Comparison of ENCODE assay signal across 8 cellular contexts in the genomic region with DNA sequence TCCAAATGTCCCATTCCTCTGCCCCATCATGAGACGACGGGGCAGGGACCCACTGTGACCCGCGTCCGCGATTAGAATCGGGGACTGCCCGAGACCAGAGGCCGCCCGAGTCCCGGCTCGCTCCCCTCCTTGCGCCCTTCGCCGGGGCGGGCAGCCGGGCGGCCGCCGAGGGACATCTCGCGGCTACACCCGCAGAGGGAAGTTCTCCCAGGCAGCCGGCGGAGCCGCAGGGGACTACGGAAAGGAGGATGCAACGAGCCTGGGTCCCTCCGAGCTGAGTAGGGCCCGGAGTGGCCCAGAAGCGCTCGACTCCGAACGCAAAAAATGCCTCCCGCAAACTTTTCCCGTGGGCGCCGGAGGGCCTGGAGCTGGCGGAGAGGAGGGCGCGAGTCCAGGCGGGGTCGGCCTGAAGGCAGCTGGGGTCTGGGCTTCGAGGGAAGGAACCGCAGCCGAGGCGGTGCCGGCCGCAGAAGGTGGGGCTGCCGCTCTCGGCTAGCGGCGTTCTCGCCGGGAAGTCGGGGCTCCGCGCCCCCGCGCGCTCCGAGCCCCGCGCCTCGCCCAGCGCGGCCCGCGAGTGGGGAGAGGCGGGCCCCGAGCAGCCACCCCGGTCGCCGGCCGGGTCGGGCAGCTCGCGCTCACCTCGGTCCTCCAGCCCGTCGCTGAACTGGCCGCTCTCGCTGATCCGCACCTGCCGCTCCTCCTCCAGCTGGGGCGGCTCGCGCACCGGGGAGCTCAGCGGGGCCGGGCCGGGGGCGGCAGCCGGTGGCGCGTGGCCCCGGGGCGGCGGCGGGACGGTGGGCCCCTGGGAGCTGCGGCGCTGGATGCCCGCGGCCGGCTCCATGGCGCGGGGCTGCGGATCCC. TPM values are rescaled to one million over a fixed set of nuclear protein-coding genes. Genes with fewer than 3 reads are reported as not detected.
DNase-seq lines count a peak whose midpoint lies in the region; ATAC-seq and TF ChIP-seq lines count a peak whose summit lies in the region.

No MANE protein-coding gene starts in this region.

- no peaks in the 10 kb centered on the region for H3K79me2 ChIP-seq in SK-N-SH (ENCODE audit: insufficient read depth)

- no peak overlapping the region for H3K9ac ChIP-seq in SK-N-SH

- 0% methylated on average over 1 of the region's 109 CpGs for WGBS in SK-N-SH (ENCODE audit: low lambda C conversion rate)

- H2AFZ ChIP-seq in SK-N-SH (ENCODE audit: low read depth), result no peak overlapping the region

- no peaks in the 10 kb centered on the region for H3K36me3 Mint-ChIP-seq in nephron progenitor cell (ENCODE audit: low read depth)

- CTCF ChIA-PET in SK-N-SH (lab: Yijun Ruan, JAX), result interaction anchor here (0.7 kb wide), 1 partner anchor 833 kb away, joined by 4 read pairs; no protein-coding TSS in a partner anchor

- no peak overlapping the region for H3K27ac Mint-ChIP-seq in nephron progenitor cell

- H3K4me2 ChIP-seq in SK-N-SH, result no peak overlapping the region; the same call in 1 of the 2 replicates

- H3K27me3 Mint-ChIP-seq in nephron progenitor cell (ENCODE audit: low read depth, poor library complexity), result peaks cover 90% of the 10 kb centered on the region

- H3K27me3 ChIP-seq in GM06990 (replicated peaks; ENCODE audit: control insufficient read depth, insufficient read depth, low read length), result peaks cover 4% of the 10 kb centered on the region
- H3K27me3 ChIP-seq in SK-N-SH (ENCODE audit: insufficient read depth), result peaks cover 28% of the 10 kb centered on the region; the same call in 1 of the 2 replicates

- no peaks in the 10 kb centered on the region for H4K20me1 ChIP-seq in SK-N-SH (ENCODE audit: insufficient read depth)

- no peaks in the 10 kb centered on the region for H3K9me3 ChIP-seq in SK-N-SH

- TF ChIP-seq RAD21 in SK-N-SH (IDR thresholded peaks at IDR 0.05; ENCODE audit: low read length), result no peak

- DNase-seq in GM06990 (ENCODE audit: extremely low read depth, insufficient read length), result no peak
- peak; percentile 79 for DNase-seq in SK-N-SH
- DNase-seq in epithelial cell of esophagus (ENCODE audit: low read depth), result no peak
- peak; percentile 55 for DNase-seq in nephron progenitor cell
- no peak for DNase-seq in globus pallidus (ENCODE audit: low spot score)
- DNase-seq in NCI-H187 (lab: John Stamatoyannopoulos, UW), result no peak

- TF ChIP-seq CTCF in GM06990 (IDR thresholded peaks at IDR 0.05; ENCODE audit: insufficient read depth, low read length, poor library complexity, severe bottlenecking), result no peak
- TF ChIP-seq CTCF in SK-N-SH (IDR thresholded peaks at IDR 0.05), result no peak
- no peak for TF ChIP-seq CTCF in epithelial cell of esophagus (IDR thresholded peaks at IDR 0.05; ENCODE audit: insufficient read depth, low read depth, low read length, missing control alignments)
- no peak for TF ChIP-seq CTCF in nephron progenitor cell (IDR thresholded peaks at IDR 0.05)

- ATAC-seq in GM21619 (IDR thresholded peaks at IDR 0.05; ENCODE audit: unreplicated experiment), result peak; percentile 42
- ATAC-seq in GM21447 (IDR thresholded peaks at IDR 0.05; ENCODE audit: unreplicated experiment), result no peak

- no peaks in the 10 kb centered on the region for H3F3A ChIP-seq in SK-N-SH (replicated peaks; ENCODE audit: insufficient read depth)

- H3K27ac ChIP-seq in SK-N-SH (ENCODE audit: low read depth in 2 of 2, low read length in 1 of 2), result no peak overlapping the region

- no peaks in the 10 kb centered on the region for H3K9me2 ChIP-seq in SK-N-SH

- H3K4me3 ChIP-seq in GM06990 (replicated peaks; ENCODE audit: low read depth, low read length), result peak overlapping the region; percentile 15
- peak overlapping the region in 1 of 2 experiments; percentile 43; a peak in 2 of 4 replicates for H3K4me3 ChIP-seq in SK-N-SH (ENCODE audit: low read depth in 2 of 2, low read length in 1 of 2)
- peak overlapping the region; percentile 16 for H3K4me3 ChIP-seq in epithelial cell of esophagus (ENCODE audit: low read length)

- no peaks in the 10 kb centered on the region for H3K9me3 Mint-ChIP-seq in nephron progenitor cell

- H3K4me1 ChIP-seq in SK-N-SH (ENCODE audit: control insufficient read depth in 1 of 2, insufficient read depth in 2 of 2, low read depth in 1 of 2, low read length in 1 of 2), result peaks cover 0 to 5% of the 10 kb centered on the region in 2 experiments; a peak in 1 of 4 replicates

- no peak for TF ChIP-seq EP300 in SK-N-SH (IDR thresholded peaks at IDR 0.05; ENCODE audit: borderline replicate concordance in 1 of 2, low read depth in 1 of 2, low read length in 1 of 2)

- H3K4me3 Mint-ChIP-seq in nephron progenitor cell, result peak overlapping the region; percentile 81

- H3K36me3 ChIP-seq in GM06990 (ENCODE audit: control insufficient read depth, insufficient read depth, low read length) (no peaks in the 10 kb centered on the region), SK-N-SH (replicated peaks in 1 of 2; ENCODE audit: control insufficient read depth in 1 of 2, insufficient read depth in 2 of 2, low read length in 1 of 2) (no peaks in the 10 kb centered on the region)

- POLR2A ChIA-PET in SK-N-SH (lab: Yijun Ruan, JAX), result no interaction called here

- peaks cover 17% of the 10 kb centered on the region for H3K4me1 Mint-ChIP-seq in nephron progenitor cell

TF ChIP-seq in SK-N-SH, 30 proteins besides CTCF, POLR2A, EP300 and RAD21 (continues in another document):
- no peak for TF ChIP-seq ELF1 (IDR thresholded peaks at IDR 0.05)
- no peak for TF ChIP-seq GATA2 (CRISPR knock-in tag; IDR thresholded peaks at IDR 0.05)
- no peak for TF ChIP-seq EZH2phosphoT487 (IDR thresholded peaks at IDR 0.05; ENCODE audit: borderline replicate concordance, low read depth)
- TF ChIP-seq, protein P1, sequence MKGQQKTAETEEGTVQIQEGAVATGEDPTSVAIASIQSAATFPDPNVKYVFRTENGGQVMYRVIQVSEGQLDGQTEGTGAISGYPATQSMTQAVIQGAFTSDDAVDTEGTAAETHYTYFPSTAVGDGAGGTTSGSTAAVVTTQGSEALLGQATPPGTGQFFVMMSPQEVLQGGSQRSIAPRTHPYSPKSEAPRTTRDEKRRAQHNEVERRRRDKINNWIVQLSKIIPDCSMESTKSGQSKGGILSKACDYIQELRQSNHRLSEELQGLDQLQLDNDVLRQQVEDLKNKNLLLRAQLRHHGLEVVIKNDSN (IDR thresholded peaks at IDR 0.05; ENCODE audit: borderline replicate concordance, low read depth), result no peak
- TF ChIP-seq CHD2 (IDR thresholded peaks at IDR 0.05; ENCODE audit: low read length, partially characterized antibody), result no peak
- TF ChIP-seq SIN3A (IDR thresholded peaks at IDR 0.05; ENCODE audit: borderline replicate concordance, low read depth, low read length), result no peak
- no peak for TF ChIP-seq FOSL2 (IDR thresholded peaks at IDR 0.05; ENCODE audit: borderline replicate concordance, low read depth)
- no peak for TF ChIP-seq RXRA (IDR thresholded peaks at IDR 0.05; ENCODE audit: borderline replicate concordance, low read depth)
- no peak for TF ChIP-seq RFX5 (IDR thresholded peaks at IDR 0.05; ENCODE audit: low read length)
- no peak for TF ChIP-seq NFIC (IDR thresholded peaks at IDR 0.05; ENCODE audit: borderline replicate concordance)
- TF ChIP-seq, protein P2, sequence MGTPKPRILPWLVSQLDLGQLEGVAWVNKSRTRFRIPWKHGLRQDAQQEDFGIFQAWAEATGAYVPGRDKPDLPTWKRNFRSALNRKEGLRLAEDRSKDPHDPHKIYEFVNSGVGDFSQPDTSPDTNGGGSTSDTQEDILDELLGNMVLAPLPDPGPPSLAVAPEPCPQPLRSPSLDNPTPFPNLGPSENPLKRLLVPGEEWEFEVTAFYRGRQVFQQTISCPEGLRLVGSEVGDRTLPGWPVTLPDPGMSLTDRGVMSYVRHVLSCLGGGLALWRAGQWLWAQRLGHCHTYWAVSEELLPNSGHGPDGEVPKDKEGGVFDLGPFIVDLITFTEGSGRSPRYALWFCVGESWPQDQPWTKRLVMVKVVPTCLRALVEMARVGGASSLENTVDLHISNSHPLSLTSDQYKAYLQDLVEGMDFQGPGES (IDR thresholded peaks at IDR 0.05; ENCODE audit: low read depth, low read length), result no peak
- no peak for TF ChIP-seq RCOR1 (IDR thresholded peaks at IDR 0.05; ENCODE audit: low read length)
- TF ChIP-seq YY1 (IDR thresholded peaks at IDR 0.05; ENCODE audit: low read depth), result no peak
- TF ChIP-seq, protein P3, sequence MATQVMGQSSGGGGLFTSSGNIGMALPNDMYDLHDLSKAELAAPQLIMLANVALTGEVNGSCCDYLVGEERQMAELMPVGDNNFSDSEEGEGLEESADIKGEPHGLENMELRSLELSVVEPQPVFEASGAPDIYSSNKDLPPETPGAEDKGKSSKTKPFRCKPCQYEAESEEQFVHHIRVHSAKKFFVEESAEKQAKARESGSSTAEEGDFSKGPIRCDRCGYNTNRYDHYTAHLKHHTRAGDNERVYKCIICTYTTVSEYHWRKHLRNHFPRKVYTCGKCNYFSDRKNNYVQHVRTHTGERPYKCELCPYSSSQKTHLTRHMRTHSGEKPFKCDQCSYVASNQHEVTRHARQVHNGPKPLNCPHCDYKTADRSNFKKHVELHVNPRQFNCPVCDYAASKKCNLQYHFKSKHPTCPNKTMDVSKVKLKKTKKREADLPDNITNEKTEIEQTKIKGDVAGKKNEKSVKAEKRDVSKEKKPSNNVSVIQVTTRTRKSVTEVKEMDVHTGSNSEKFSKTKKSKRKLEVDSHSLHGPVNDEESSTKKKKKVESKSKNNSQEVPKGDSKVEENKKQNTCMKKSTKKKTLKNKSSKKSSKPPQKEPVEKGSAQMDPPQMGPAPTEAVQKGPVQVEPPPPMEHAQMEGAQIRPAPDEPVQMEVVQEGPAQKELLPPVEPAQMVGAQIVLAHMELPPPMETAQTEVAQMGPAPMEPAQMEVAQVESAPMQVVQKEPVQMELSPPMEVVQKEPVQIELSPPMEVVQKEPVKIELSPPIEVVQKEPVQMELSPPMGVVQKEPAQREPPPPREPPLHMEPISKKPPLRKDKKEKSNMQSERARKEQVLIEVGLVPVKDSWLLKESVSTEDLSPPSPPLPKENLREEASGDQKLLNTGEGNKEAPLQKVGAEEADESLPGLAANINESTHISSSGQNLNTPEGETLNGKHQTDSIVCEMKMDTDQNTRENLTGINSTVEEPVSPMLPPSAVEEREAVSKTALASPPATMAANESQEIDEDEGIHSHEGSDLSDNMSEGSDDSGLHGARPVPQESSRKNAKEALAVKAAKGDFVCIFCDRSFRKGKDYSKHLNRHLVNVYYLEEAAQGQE (IDR thresholded peaks at IDR 0.05; ENCODE audit: low read depth, low read length), result no peak

RNA-seq across cellular contexts. Expression of a gene that starts 0.5 kb away (rescaled TPM):
- not detected in 2 replicates for polyA plus RNA-seq in SK-N-SH (2012; rRNA removed)
- polyA plus RNA-seq in SK-N-SH (2012; cell fraction: cytosol; rRNA removed), result 0.03 and 0.04 TPM in 2 replicates
- polyA plus RNA-seq in SK-N-SH (2012; cell fraction: nucleus; rRNA removed), result 0.04 TPM in 1 of 2 replicates, not detected in the other

Comparison
In these comparisons a context has a peak if more than half of its experiments do, and no peak if none do; other contexts are left out.
1. DNase-seq: peak in SK-N-SH (single experiment) and nephron progenitor cell (single experiment); none in GM06990 (single experiment), epithelial cell of esophagus (single experiment), globus pallidus (single experiment) and NCI-H187 (0 of 2).